ENCODE assay signal across 18 cellular contexts in genomic region chr1:18712254-18712605, GRCh38.
DNase-seq lines count a peak whose midpoint lies in the region; ATAC-seq, FAIRE-seq and TF ChIP-seq lines count a peak whose summit lies in the region.
"Had no signal": no experiment of that assay in that cellular context is flagged by ENCODE, and none has a peak within 500 bp of the region (broad histone marks: within the 10 kb centered on the region; RNA-seq: fewer than 3 reads in every experiment).

No MANE protein-coding gene starts in this region.

- H3K4me3 Mint-ChIP-seq in nephron = peak overlapping the region in 1 of 3 experiments; percentile 21
- no peak overlapping the region for H3K4me3 Mint-ChIP-seq in glutamatergic neuron (ENCODE audit: unreplicated experiment)
- H3K4me3 Mint-ChIP-seq: CD4-positive, CD25-positive, alpha-beta regulatory T cell; CD8-positive, alpha-beta T cell had no signal

- peak overlapping the region; percentile 5; the same call in 1 of the 2 replicates for H3K4me3 ChIP-seq in SJCRH30
- no peak overlapping the region for H3K4me3 ChIP-seq in bronchial epithelial cell (ENCODE audit: low read depth, low read length)
- H3K4me3 ChIP-seq: GM23248 had no signal

- peak overlapping the region; percentile 55 to 74 (median 70) for H3K27ac Mint-ChIP-seq in nephron
- H3K27ac Mint-ChIP-seq in glutamatergic neuron (ENCODE audit: unreplicated experiment) = no peak overlapping the region
- H3K27ac Mint-ChIP-seq: CD4-positive, CD25-positive, alpha-beta regulatory T cell; CD8-positive, alpha-beta T cell had no signal

- no peaks in the 10 kb centered on the region for H3K9me3 Mint-ChIP-seq in nephron
- no peaks in the 10 kb centered on the region for H3K9me3 Mint-ChIP-seq in glutamatergic neuron (ENCODE audit: unreplicated experiment)
- H3K9me3 Mint-ChIP-seq: CD8-positive, alpha-beta T cell had no signal

- peaks cover 58% of the 10 kb centered on the region for H3K27me3 Mint-ChIP-seq in nephron (ENCODE audit: low read depth)
- peaks cover 5% of the 10 kb centered on the region for H3K27me3 Mint-ChIP-seq in glutamatergic neuron (ENCODE audit: unreplicated experiment)

- H3K36me3 ChIP-seq in SJCRH30 = no peaks in the 10 kb centered on the region
- no peaks in the 10 kb centered on the region for H3K36me3 ChIP-seq in bronchial epithelial cell (ENCODE audit: control insufficient read depth, insufficient read depth, low read length)

- peaks cover 5% of the 10 kb centered on the region for H3K36me3 Mint-ChIP-seq in nephron (ENCODE audit: low read depth)
- no peaks in the 10 kb centered on the region for H3K36me3 Mint-ChIP-seq in glutamatergic neuron (ENCODE audit: unreplicated experiment)
- H3K36me3 Mint-ChIP-seq: CD4-positive, CD25-positive, alpha-beta regulatory T cell; CD8-positive, alpha-beta T cell had no signal

- H3K27me3 ChIP-seq in SJCRH30 = no peaks in the 10 kb centered on the region
- H3K27me3 ChIP-seq in bronchial epithelial cell (ENCODE audit: control insufficient read depth, insufficient read depth, low read length) = peaks cover 18% of the 10 kb centered on the region

- no peak for ATAC-seq in GM19455 (IDR thresholded peaks at IDR 0.05; ENCODE audit: unreplicated experiment)
- ATAC-seq: CD8-positive, alpha-beta T cell had no signal

- peak overlapping the region; percentile 72 for H3K27ac ChIP-seq in SJCRH30
- H3K27ac ChIP-seq: GM23248 had no signal

- H3K9me3 ChIP-seq in SJCRH30 (replicated peaks) = no peaks in the 10 kb centered on the region
- H3K9me3 ChIP-seq: Caco-2 had no signal

- peaks cover 35% of the 10 kb centered on the region for H3K4me1 Mint-ChIP-seq in nephron
- peaks cover 15% of the 10 kb centered on the region for H3K4me1 Mint-ChIP-seq in glutamatergic neuron (ENCODE audit: low read depth, unreplicated experiment)

- DNase-seq in SJCRH30 (peak; percentile 95 to 98), bronchial epithelial cell (ENCODE audit: low read depth) (no peak), glutamatergic neuron (no peak)
- DNase-seq in activated CD8-positive, alpha-beta memory T cell treated with anti-CD3 and anti-CD28 coated beads, Interleukin-2, amount 50 U/mL, for 48 hours = no peak
- DNase-seq: C1 segment of cervical spinal cord; Caco-2; CD4-positive, CD25-positive, alpha-beta regulatory T cell; CD8-positive, alpha-beta T cell; DMS153; DND-41; GM23248; H7; HCEC 1CT had no signal

- TF ChIP-seq CTCF in bronchial epithelial cell (IDR thresholded peaks at IDR 0.05; ENCODE audit: insufficient read depth, low read length, severe bottlenecking) (no peak), nephron (IDR thresholded peaks at IDR 0.05; ENCODE audit: unreplicated experiment in 3 of 3) (no peak), glutamatergic neuron (IDR thresholded peaks at IDR 0.05; ENCODE audit: partially characterized antibody, unreplicated experiment) (no peak)

- H3K4me1 ChIP-seq in SJCRH30 = peaks cover 18% of the 10 kb centered on the region
- H3K4me1 ChIP-seq: Caco-2 had no signal

- peak; percentile 84 for FAIRE-seq in bronchial epithelial cell (lab: Jason Lieb, UNC)
- FAIRE-seq: G401.6, GM12892, H1 had no signal

Comparison
In these comparisons a context has a peak if more than half of its experiments do, and no peak if none do; other contexts are left out.
1. DNase-seq: peak in SJCRH30 (2 of 2); none in bronchial epithelial cell (single experiment), glutamatergic neuron (single experiment) and activated CD8-positive, alpha-beta memory T cell treated with anti-CD3 and anti-CD28 coated beads, Interleukin-2, amount 50 U/mL, for 48 hours (single experiment).